Comparison of ENCODE assay signal across 8 cellular contexts in genomic region chr6:169789944-169790927, GRCh38. TPM values are rescaled to one million over a fixed set of nuclear protein-coding genes. Genes with fewer than 3 reads are reported as not detected.
DNase-seq lines count a peak whose midpoint lies in the region; ATAC-seq, FAIRE-seq and TF ChIP-seq lines count a peak whose summit lies in the region.

No MANE protein-coding gene starts in this region.

- DNase-seq in GM12892 (ENCODE audit: insufficient read length) (peak; percentile 79), NCI-H1694 (lab: John Stamatoyannopoulos, UW) (peak; percentile 26), T-helper 22 cell (ENCODE audit: low read depth) (peak; percentile 32), astrocyte of the cerebellum (ENCODE audit: low read depth) (peak; percentile 32), hippocampal formation (lab: John Stamatoyannopoulos, UW) (peak; percentile 63 to 65), sciatic nerve (ENCODE audit: low spot score) (peak; percentile 84), GF-D8 (lab: John Stamatoyannopoulos, UW) (no peak)

- peak; percentile 97 for TF ChIP-seq CTCF in astrocyte of the cerebellum (IDR thresholded peaks at IDR 0.05; ENCODE audit: low read depth, low read length, missing control alignments)

- peak overlapping the region; percentile 35 for H3K4me3 ChIP-seq in astrocyte of the cerebellum (ENCODE audit: low read depth, low read length)

- intact Hi-C loops in sciatic nerve (cut with DNase I): loop anchor here (10.0 kb wide), 1 partner anchor 735 kb away; no protein-coding TSS in a partner anchor

- peak; percentile 78 for FAIRE-seq in GM12892 (lab: Jason Lieb, UNC)

- no peak for TF ChIP-seq POLR2A in GM12892 (IDR thresholded peaks at IDR 0.05; ENCODE audit: low read depth, low read length)

- ATAC-seq in HG02870 (IDR thresholded peaks at IDR 0.05; ENCODE audit: unreplicated experiment) (peak; percentile 93), sciatic nerve (peak; percentile 98)

- in situ Hi-C loops in astrocyte of the cerebellum (cut with HindIII; ENCODE audit: low sequenced_read_pairs): no loop called here

RNA-seq across cellular contexts. Expression of gene ERMARD, which starts 38.8 kb away (rescaled TPM):
- 29.0 TPM for polyA plus RNA-seq in GM12892 (2012; ENCODE audit: missing spikeins)
- total RNA-seq in sciatic nerve: 32.5 TPM

RNA-seq across cellular contexts. Expression of gene DYNLT2, which starts 38.9 kb away (rescaled TPM):
- polyA plus RNA-seq in GM12892 (2012; ENCODE audit: missing spikeins): 3.5 TPM
- 2.9 TPM for total RNA-seq in sciatic nerve
